8 cellular contexts compared by ENCODE assay signal in genomic region chr15:41559489-41560177, GRCh38. TPM values are rescaled to one million over a fixed set of nuclear protein-coding genes. Genes with fewer than 3 reads are reported as not detected.
A peak's percentile ranks its signal among the peaks of the same experiment; 100 is the strongest.
DNase-seq lines count a peak whose midpoint lies in the region; ATAC-seq, FAIRE-seq and TF ChIP-seq lines count a peak whose summit lies in the region.

No MANE protein-coding gene starts in this region.

- no peaks in the 10 kb centered on the region for H3K9me2 ChIP-seq in HCT116 (ENCODE audit: insufficient read depth)

- H3K4me2 ChIP-seq in HCT116 (ENCODE audit: low read length): peak overlapping the region; percentile 93

- CTCF ChIA-PET in AG04450 (lab: Charles Lee) (interaction anchor here (1.2 to 2.3 kb wide), 2 partner anchors 94 to 251 kb away, joined by 3 to 11 read pairs; no protein-coding TSS in a partner anchor), HCT116 (lab: Charles Lee) (no interaction called here), HEK293T (lab: Yijun Ruan, JAX) (no interaction called here)

- POLR2A ChIA-PET in AG04450 (lab: Yijun Ruan, JAX) (interaction anchor here (1.0 to 1.3 kb wide), 2 partner anchors 9 to 101 kb away, joined by 3 read pairs; partner anchors contain the start of gene MGA), HCT116 (lab: Charles Lee) (interaction anchor here (2.7 kb wide), 1 partner anchor 15 kb away, joined by 6 read pairs; the partner anchor contains the start of gene RPAP1), HEK293T (lab: Yijun Ruan, JAX) (interaction anchor here (1.2 kb wide), 1 partner anchor 15 kb away, joined by 4 read pairs; the partner anchor contains the start of gene RPAP1)

- H3K4me3 ChIP-seq in AG04450 (ENCODE audit: low read depth, low read length): peak overlapping the region; percentile 67
- H3K4me3 ChIP-seq in HCT116 (replicated peaks in 1 of 2; ENCODE audit: low read depth in 1 of 2, low read length in 2 of 2): peak overlapping the region; percentile 67 to 68
- peak overlapping the region; percentile 65 for H3K4me3 ChIP-seq in iPS-18a (ENCODE audit: low read length)
- H3K4me3 ChIP-seq in small intestine (ENCODE audit: low read depth in 1 of 2, low read length in 2 of 2): peak overlapping the region; percentile 50 to 81

- no TSS peak for BruUV-seq in HCT116 (replicated peaks; lab: Mats Ljungman, UMichigan)

- H3K4me1 ChIP-seq in HCT116 (ENCODE audit: control insufficient read depth in 1 of 2, insufficient read depth in 2 of 2, low read length in 2 of 2) (peaks cover 7 to 21% of the 10 kb centered on the region in 2 experiments; a peak in 3 of 4 replicates), iPS-18a (ENCODE audit: control insufficient read depth, low read depth, low read length) (peaks cover 48% of the 10 kb centered on the region), small intestine (ENCODE audit: control insufficient read depth in 2 of 2, insufficient read depth in 1 of 2, low read depth in 1 of 2, low read length in 1 of 2) (peaks cover 0 to 6% of the 10 kb centered on the region in 2 donors)

- WGBS in small intestine, 3 donors: 5 to 8% (median 8%) methylated on average over 26 to 32 of the region's 32 CpGs

- no peak overlapping the region for H2AFZ ChIP-seq in HCT116 (ENCODE audit: low read depth, low read length, poor library complexity, severe bottlenecking)

- H3K9me3 ChIP-seq in AG04450 (ENCODE audit: control insufficient read depth, insufficient read depth, low read length): no peaks in the 10 kb centered on the region
- no peaks in the 10 kb centered on the region for H3K9me3 ChIP-seq in HCT116 (ENCODE audit: control insufficient read depth in 1 of 2, insufficient read depth in 1 of 2, low read depth in 1 of 2, low read length in 2 of 2)
- H3K9me3 ChIP-seq in iPS-18a (ENCODE audit: control insufficient read depth, low read depth, low read length): no peaks in the 10 kb centered on the region
- H3K9me3 ChIP-seq in small intestine (ENCODE audit: control insufficient read depth, low read depth): no peaks in the 10 kb centered on the region

- TF ChIP-seq RAD21 in HCT116 (IDR thresholded peaks at IDR 0.05; ENCODE audit: low read depth): no peak

- no peak for TF ChIP-seq POLR2A in HCT116 (IDR thresholded peaks at IDR 0.05; ENCODE audit: borderline replicate concordance, extremely low read depth, insufficient read depth, insufficient read length)

- FAIRE-seq in small intestine (lab: Jason Lieb, UNC): no peak

- no peaks in the 10 kb centered on the region; the same call in 1 of the 2 replicates for H3K79me2 ChIP-seq in HCT116 (ENCODE audit: insufficient read depth, low read length)

- peak; percentile 23 for ATAC-seq in HCT116

- DNase-seq in AG04450 (ENCODE audit: low read depth, low spot score) (no peak), HCT116 (ENCODE audit: low read depth, low spot score) (no peak), small intestine (no peak), KG1 (lab: John Stamatoyannopoulos, UW) (no peak), COLO668 (lab: John Stamatoyannopoulos, UW; ENCODE audit: unreplicated experiment) (no peak), HEK293T (ENCODE audit: extremely low spot score) (no peak)

- H3K27me3 ChIP-seq in AG04450 (ENCODE audit: control insufficient read depth, insufficient read depth, low read length): no peaks in the 10 kb centered on the region
- H3K27me3 ChIP-seq in HCT116 (ENCODE audit: insufficient read depth, low read length): no peaks in the 10 kb centered on the region
- H3K27me3 ChIP-seq in iPS-18a (ENCODE audit: control insufficient read depth, insufficient read depth, low read length): peaks cover 15% of the 10 kb centered on the region
- H3K27me3 ChIP-seq in small intestine (ENCODE audit: control insufficient read depth in 2 of 2, insufficient read depth in 2 of 2, low read length in 2 of 2): no peaks in the 10 kb centered on the region

- no peaks in the 10 kb centered on the region for H4K20me1 ChIP-seq in HCT116 (ENCODE audit: insufficient read depth)

- RAD21 ChIA-PET in HCT116 (lab: Charles Lee; ENCODE audit: low non-redundant PET in 1 of 2, low total read pairs in 2 of 2, uncharacterized antibody in 2 of 2, unreplicated experiment in 2 of 2): no interaction called here

- intact Hi-C loops in HCT116 (cut with micrococcal nuclease): loop anchor here (10.0 kb wide), 1 partner anchor 85 kb away; no protein-coding TSS in a partner anchor

- peak overlapping the region; percentile 69 for H3K9ac ChIP-seq in HCT116 (ENCODE audit: low read length)
- H3K9ac ChIP-seq in iPS-18a (ENCODE audit: low read length): peak overlapping the region; percentile 29

- H3K36me3 ChIP-seq in HCT116 (ENCODE audit: control insufficient read depth in 1 of 2, insufficient read depth in 2 of 2, low read length in 2 of 2) (peaks cover 2 to 10% of the 10 kb centered on the region in 2 experiments; a peak in 1 of 4 replicates), iPS-18a (ENCODE audit: control insufficient read depth, low read depth, low read length) (peaks cover 4% of the 10 kb centered on the region), small intestine (ENCODE audit: control insufficient read depth in 2 of 2, insufficient read depth in 2 of 2, low read length in 2 of 2) (no peaks in the 10 kb centered on the region)

- H3K27ac ChIP-seq in AG04450 (ENCODE audit: low read depth, low read length) (no peak overlapping the region), HCT116 (ENCODE audit: low read depth, low read length) (peak overlapping the region; percentile 50), angular gyrus (ENCODE audit: low read depth, low read length) (peak overlapping the region; percentile 86), iPS-18a (ENCODE audit: low read length) (no peak overlapping the region), small intestine (ENCODE audit: low read depth in 1 of 2, low read length in 1 of 2) (no peak overlapping the region)

- TF ChIP-seq CTCF in AG04450 (IDR thresholded peaks at IDR 0.05; ENCODE audit: low read depth, low read length) (no peak), HCT116 (IDR thresholded peaks at IDR 0.05 in 2 of 3, conservative IDR thresholded peaks at IDR 0.05 in 1 of 3; ENCODE audit: borderline replicate concordance in 1 of 3, insufficient read depth in 1 of 3, low read depth in 2 of 3, low read length in 2 of 3) (no peak)

TF ChIP-seq in HCT116, 20 proteins besides CTCF, POLR2A, EP300 and RAD21:
- TF ChIP-seq ZFX (IDR thresholded peaks at IDR 0.05): peak; percentile 10; the same call in 1 of the 2 replicates
- no peak for TF ChIP-seq MAX (IDR thresholded peaks at IDR 0.05)
TF ChIP-seq in HCT116: peak in this region for 1.

TF ChIP-seq in HEK293T, 16 proteins besides CTCF, POLR2A, EP300 and RAD21:
- no peak for TF ChIP-seq FOXK2 (IDR thresholded peaks at IDR 0.05)
- no peak for TF ChIP-seq TARDBP (IDR thresholded peaks at IDR 0.05)

RNA-seq across cellular contexts. Expression of gene TYRO3, which starts 0.6 kb away (rescaled TPM):
- 21.0 and 21.7 TPM in 2 replicates for polyA plus RNA-seq in AG04450 (2011; rRNA removed)
- polyA minus RNA-seq in AG04450 (2011; rRNA and poly(A)+ RNA removed): 39.5 and 44.5 TPM in 2 replicates
- total RNA-seq in HCT116 (2021; ENCODE audit: unreplicated experiment): 34.6 TPM
- 30.0 and 31.6 TPM in 2 replicates for polyA plus RNA-seq in HCT116 (2012)
- 1 to 10 TPM; 2.7 to 9.6 (median 3.5) TPM for polyA plus RNA-seq in small intestine

RNA-seq across cellular contexts. Expression of gene RPAP1, which starts 15.6 kb away (rescaled TPM):
- polyA plus RNA-seq in AG04450 (2011; rRNA removed) (9.5 and 12.9 TPM in 2 replicates), small intestine (10 to 100 TPM in 1 of 3 donors, 1 to 10 TPM in 2; 6.2 to 13.9 (median 6.5) TPM)
- 17.9 and 19.7 TPM in 2 replicates for polyA minus RNA-seq in AG04450 (2011; rRNA and poly(A)+ RNA removed)
- total RNA-seq in HCT116 (2021; ENCODE audit: unreplicated experiment): 46.4 TPM
- polyA plus RNA-seq in HCT116 (2012): 25.4 and 26.3 TPM in 2 replicates

RNA-seq across cellular contexts. Expression of gene LTK, which starts 46.0 kb away (rescaled TPM):
- polyA plus RNA-seq in AG04450 (2011; rRNA removed) (0.09 and 0.20 TPM in 2 replicates), small intestine (10 to 100 TPM; 17.4 to 68.4 (median 48.4) TPM)
- polyA minus RNA-seq in AG04450 (2011; rRNA and poly(A)+ RNA removed): 0.18 and 0.22 TPM in 2 replicates
- 9.2 TPM for total RNA-seq in HCT116 (2021; ENCODE audit: unreplicated experiment)
- 7.0 and 7.5 TPM in 2 replicates for polyA plus RNA-seq in HCT116 (2012)

Comparison
In these comparisons a context has a peak if more than half of its experiments do, and no peak if none do; other contexts are left out.
1. H3K27ac ChIP-seq: peak in HCT116 (single experiment) and angular gyrus (single experiment); none in AG04450 (single experiment), iPS-18a (single experiment) and small intestine (0 of 2).
2. RNA of gene LTK, which starts 46.0 kb away (polyA plus RNA-seq): 17.4 to 68.4 TPM in small intestine; 0.09 to 0.20 TPM in AG04450; every median in the first group is over 10 times any median in the second.
3. Peak in every context shown above with its lines, with median percentiles within 50 percentile points of each other: H3K4me3 ChIP-seq.